ENCODE assay signal across 1 cellular context in genomic region chr6:170282512-170283158, GRCh38.
A peak's percentile ranks its signal among the peaks of the same experiment; 100 is the strongest.
TF ChIP-seq lines count a peak whose summit lies in the region.

No MANE protein-coding gene starts in this region.

TF ChIP-seq in HepG2, 621 proteins besides CTCF, POLR2A, EP300 and RAD21:
- 0 out of 2 replicates have a peak, but pooled peaks have one; percentile 22 for TF ChIP-seq ZNF263 (CRISPR knock-in tag; IDR thresholded peaks at IDR 0.05)
- TF ChIP-seq PAWR (CRISPR knock-in tag; IDR thresholded peaks at IDR 0.05; ENCODE audit: borderline replicate concordance), result no peak
- TF ChIP-seq RBFOX2 (IDR thresholded peaks at IDR 0.05; ENCODE audit: low read depth, low read length), result no peak
- no peak for TF ChIP-seq ZBTB40 (IDR thresholded peaks at IDR 0.05)
- no peak for TF ChIP-seq ZBTB40 (CRISPR knock-in tag; IDR thresholded peaks at IDR 0.05)
TF ChIP-seq in HepG2: peak in this region for 1.
